In the genomic region with DNA sequence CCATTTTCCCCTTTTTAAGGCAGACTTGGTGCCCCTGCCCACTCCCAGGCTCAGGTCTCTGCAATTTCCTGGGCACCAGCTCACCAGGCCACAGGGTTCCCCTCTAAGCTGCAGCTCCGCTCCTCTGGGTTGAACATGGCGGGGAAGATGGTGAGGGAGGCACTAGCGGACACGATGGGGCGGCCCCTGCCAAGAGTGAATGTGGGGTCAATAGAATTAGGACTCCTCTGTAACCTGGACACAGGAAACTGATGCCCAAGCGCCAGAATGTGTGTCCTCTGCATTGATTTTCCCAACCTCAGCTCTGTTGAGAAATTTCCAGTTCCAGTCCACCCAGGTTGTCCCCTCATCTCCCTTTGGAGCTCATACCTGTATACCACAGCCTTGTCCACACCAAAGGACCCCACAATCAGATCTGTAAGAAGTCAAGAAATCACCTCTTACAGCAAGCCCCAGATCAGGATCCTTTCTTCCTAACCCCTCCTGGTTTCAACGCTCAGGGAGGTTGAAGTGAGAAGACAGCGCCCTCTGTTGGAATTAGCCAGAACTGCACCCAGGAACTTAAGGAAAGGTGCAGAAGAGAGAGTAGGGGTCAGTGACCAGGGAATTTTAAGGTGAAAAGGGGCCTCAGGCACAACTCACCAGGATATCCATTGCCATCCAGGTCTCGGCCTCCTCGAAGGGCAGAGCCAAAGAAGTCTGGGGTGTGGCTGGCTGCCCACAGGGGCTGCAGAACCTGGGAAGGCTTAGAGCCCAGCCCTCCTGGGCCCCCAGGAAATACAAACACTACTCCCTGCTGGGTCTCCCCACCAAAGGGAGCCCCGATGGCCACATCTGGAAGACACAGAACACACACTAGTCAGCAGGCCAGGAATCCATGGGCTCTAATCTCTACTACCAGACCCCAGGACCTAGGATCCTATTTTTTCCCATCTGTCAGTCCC, we compare ENCODE assay signal across 8 cellular contexts. TPM values are rescaled to one million over a fixed set of nuclear protein-coding genes. Genes with fewer than 3 reads are reported as not detected.
A peak's percentile ranks its signal among the peaks of the same experiment; 100 is the strongest.
DNase-seq lines count a peak whose midpoint lies in the region; ATAC-seq and TF ChIP-seq lines count a peak whose summit lies in the region.

No MANE protein-coding gene starts in this region.

- no peaks in the 10 kb centered on the region for H3K9me3 ChIP-seq in effector memory CD4-positive, alpha-beta T cell (ENCODE audit: control insufficient read depth, low read length)
- no peaks in the 10 kb centered on the region for H3K9me3 ChIP-seq in uterus

- intact Hi-C loops in uterus (cut with DNase I; ENCODE audit: low total_unique reads), result no loop called here

- DNase-seq in NCI-H2227 (lab: John Stamatoyannopoulos, UW; ENCODE audit: unreplicated experiment), result peak; percentile 65
- DNase-seq in NCI-H2227 treated with DMSO at 0.1 percent for 48 hours (lab: John Stamatoyannopoulos, UW), result no peak
- peak; percentile 59 for DNase-seq in NCI-H1092 (lab: John Stamatoyannopoulos, UW)
- DNase-seq in activated CD4-positive, alpha-beta T cell treated with anti-CD3 and anti-CD28 coated beads, Interleukin-2, amount 10 ng/mL, durations not matched to agents 7 days and 5 days, result peak; percentile 66
- DNase-seq in effector memory CD4-positive, alpha-beta T cell, result peak; percentile 45 to 60 (median 50)
- no peak for DNase-seq in natural killer cell treated with Interleukin-12 subunit alpha and Interleukin-12 subunit beta and Interleukin-15 and Interleukin-18, amount 100 ng/mL, for 72 hours (ENCODE audit: low spot score)
- peak; percentile 53 to 72 for DNase-seq in uterus
- DNase-seq in globus pallidus (ENCODE audit: low spot score), result no peak

- peak; percentile 60 to 94 (median 78) for TF ChIP-seq CTCF in uterus (IDR thresholded peaks at IDR 0.05)

- peak overlapping the region; percentile 40 for H3K27ac ChIP-seq in effector memory CD4-positive, alpha-beta T cell (ENCODE audit: insufficient read depth, low read length, poor library complexity, severe bottlenecking)
- peak overlapping the region; percentile 31 to 61 for H3K27ac ChIP-seq in uterus

- peaks cover 12% of the 10 kb centered on the region for H3K4me1 ChIP-seq in effector memory CD4-positive, alpha-beta T cell (ENCODE audit: control insufficient read depth, insufficient read depth, low read length, poor library complexity, severe bottlenecking)
- no peaks in the 10 kb centered on the region for H3K4me1 ChIP-seq in uterus

- H3K4me3 Mint-ChIP-seq in activated CD4-positive, alpha-beta T cell treated with anti-CD3 and anti-CD28 coated beads, Interleukin-2, amount 10 ng/mL, durations not matched to agents 7 days and 5 days, result no peak overlapping the region
- no peak overlapping the region for H3K4me3 Mint-ChIP-seq in natural killer cell treated with Interleukin-12 subunit alpha and Interleukin-12 subunit beta and Interleukin-15 and Interleukin-18, amount 100 ng/mL, for 72 hours

- H3K36me3 ChIP-seq in effector memory CD4-positive, alpha-beta T cell (ENCODE audit: control insufficient read depth, insufficient read depth, low read length), result peaks cover 98% of the 10 kb centered on the region
- no peaks in the 10 kb centered on the region for H3K36me3 ChIP-seq in uterus

- no peak for ATAC-seq in natural killer cell treated with Interleukin-12 subunit alpha and Interleukin-12 subunit beta and Interleukin-15 and Interleukin-18, amount 100 ng/mL, for 72 hours

- H3K27ac Mint-ChIP-seq in activated CD4-positive, alpha-beta T cell treated with anti-CD3 and anti-CD28 coated beads, Interleukin-2, amount 10 ng/mL, durations not matched to agents 7 days and 5 days, result peak overlapping the region; percentile 42
- H3K27ac Mint-ChIP-seq in natural killer cell treated with Interleukin-12 subunit alpha and Interleukin-12 subunit beta and Interleukin-15 and Interleukin-18, amount 100 ng/mL, for 72 hours, result peak overlapping the region; percentile 1 to 73

- peaks cover 27% of the 10 kb centered on the region for H3K4me1 Mint-ChIP-seq in activated CD4-positive, alpha-beta T cell treated with anti-CD3 and anti-CD28 coated beads, Interleukin-2, amount 10 ng/mL, durations not matched to agents 7 days and 5 days
- peaks cover 14 to 20% of the 10 kb centered on the region in 2 donors for H3K4me1 Mint-ChIP-seq in natural killer cell treated with Interleukin-12 subunit alpha and Interleukin-12 subunit beta and Interleukin-15 and Interleukin-18, amount 100 ng/mL, for 72 hours (ENCODE audit: low read depth in 2 of 2)

- no peaks in the 10 kb centered on the region for H3K9me3 Mint-ChIP-seq in activated CD4-positive, alpha-beta T cell treated with anti-CD3 and anti-CD28 coated beads, Interleukin-2, amount 10 ng/mL, durations not matched to agents 7 days and 5 days
- no peaks in the 10 kb centered on the region for H3K9me3 Mint-ChIP-seq in natural killer cell treated with Interleukin-12 subunit alpha and Interleukin-12 subunit beta and Interleukin-15 and Interleukin-18, amount 100 ng/mL, for 72 hours

- H3K36me3 Mint-ChIP-seq in activated CD4-positive, alpha-beta T cell treated with anti-CD3 and anti-CD28 coated beads, Interleukin-2, amount 10 ng/mL, durations not matched to agents 7 days and 5 days (ENCODE audit: low read depth), result peaks cover 74% of the 10 kb centered on the region
- peaks cover 25% of the 10 kb centered on the region for H3K36me3 Mint-ChIP-seq in natural killer cell treated with Interleukin-12 subunit alpha and Interleukin-12 subunit beta and Interleukin-15 and Interleukin-18, amount 100 ng/mL, for 72 hours

- H3K27me3 Mint-ChIP-seq in activated CD4-positive, alpha-beta T cell treated with anti-CD3 and anti-CD28 coated beads, Interleukin-2, amount 10 ng/mL, durations not matched to agents 7 days and 5 days, result no peaks in the 10 kb centered on the region
- no peaks in the 10 kb centered on the region for H3K27me3 Mint-ChIP-seq in natural killer cell treated with Interleukin-12 subunit alpha and Interleukin-12 subunit beta and Interleukin-15 and Interleukin-18, amount 100 ng/mL, for 72 hours

- CTCF ChIA-PET in activated CD4-positive, alpha-beta T cell treated with anti-CD3 and anti-CD28 coated beads, Interleukin-2, amount 10 ng/mL, durations not matched to agents 7 days and 5 days (lab: Charles Lee), result interaction anchor here (0.6 to 10.2 kb wide), 12 partner anchors 9 to 118 kb away, joined by 3 to 115 read pairs (median 4); no protein-coding TSS in a partner anchor

- no peaks in the 10 kb centered on the region for H3K27me3 ChIP-seq in effector memory CD4-positive, alpha-beta T cell (replicated peaks; ENCODE audit: control insufficient read depth, insufficient read depth, low read length, poor library complexity, severe bottlenecking)
- H3K27me3 ChIP-seq in uterus, result no peaks in the 10 kb centered on the region

- H3K4me3 ChIP-seq in effector memory CD4-positive, alpha-beta T cell (ENCODE audit: insufficient read depth, low read depth, low read length, poor library complexity, severe bottlenecking), result no peak overlapping the region
- H3K4me3 ChIP-seq in uterus, result no peak overlapping the region

- TF ChIP-seq POLR2A in uterus (IDR thresholded peaks at IDR 0.05), result no peak

- POLR2A ChIA-PET in activated CD4-positive, alpha-beta T cell treated with anti-CD3 and anti-CD28 coated beads, Interleukin-2, amount 10 ng/mL, durations not matched to agents 7 days and 5 days (lab: Charles Lee), result interaction anchor here (0.9 kb wide), 1 partner anchor 9 kb away, joined by 3 read pairs; no protein-coding TSS in a partner anchor

RNA-seq across cellular contexts. Expression of gene ITGA5, which starts 14.7 kb away (rescaled TPM):
- total RNA-seq in activated CD4-positive, alpha-beta T cell treated with anti-CD3 and anti-CD28 coated beads, Interleukin-2, amount 10 ng/mL, durations not matched to agents 7 days and 5 days, result 10 to 100 TPM; 83.5 to 88.7 TPM
- 10 to 100 TPM; 31.8 to 32.1 TPM for total RNA-seq in natural killer cell treated with Interleukin-12 subunit alpha and Interleukin-12 subunit beta and Interleukin-15 and Interleukin-18, amount 100 ng/mL, for 72 hours
- 100 to 1,000 TPM in 2 of 4 donors, 10 to 100 TPM in 2; 69.7 to 223 (median 99.4) TPM for total RNA-seq in uterus

RNA-seq across cellular contexts. Expression of gene ZNF385A, which starts 19.8 kb away (rescaled TPM):
- total RNA-seq in activated CD4-positive, alpha-beta T cell treated with anti-CD3 and anti-CD28 coated beads, Interleukin-2, amount 10 ng/mL, durations not matched to agents 7 days and 5 days, result 1 to 10 TPM in 1 of 2 experiments, under 1 TPM in 1; 0.48 to 1.3 TPM
- total RNA-seq in natural killer cell treated with Interleukin-12 subunit alpha and Interleukin-12 subunit beta and Interleukin-15 and Interleukin-18, amount 100 ng/mL, for 72 hours, result 1 to 10 TPM; 1.1 to 1.5 TPM
- total RNA-seq in uterus, result 10 to 100 TPM in 1 of 4 donors, 1 to 10 TPM in 1, under 1 TPM in 2; 0.26 to 16.9 (median 3.2) TPM

RNA-seq across cellular contexts. Expression of gene GPR84, which starts 40.0 kb away (rescaled TPM):
- under 1 TPM; 0.15 to 0.33 TPM for total RNA-seq in activated CD4-positive, alpha-beta T cell treated with anti-CD3 and anti-CD28 coated beads, Interleukin-2, amount 10 ng/mL, durations not matched to agents 7 days and 5 days
- total RNA-seq in natural killer cell treated with Interleukin-12 subunit alpha and Interleukin-12 subunit beta and Interleukin-15 and Interleukin-18, amount 100 ng/mL, for 72 hours, result 10 to 100 TPM; 23.5 to 91.5 TPM
- under 1 TPM in 2 of 4 donors, not detected in 2; 0.21 to 0.27 TPM for total RNA-seq in uterus

Comparison
In these comparisons a context has a peak if more than half of its experiments do, and no peak if none do; other contexts are left out.
1. DNase-seq: peak in NCI-H2227 (single experiment), NCI-H1092 (single experiment), activated CD4-positive, alpha-beta T cell treated with anti-CD3 and anti-CD28 coated beads, Interleukin-2, amount 10 ng/mL, durations not matched to agents 7 days and 5 days (single experiment), effector memory CD4-positive, alpha-beta T cell (3 of 3) and uterus (2 of 2); none in NCI-H2227 treated with DMSO at 0.1 percent for 48 hours (single experiment), natural killer cell treated with Interleukin-12 subunit alpha and Interleukin-12 subunit beta and Interleukin-15 and Interleukin-18, amount 100 ng/mL, for 72 hours (single experiment) and globus pallidus (single experiment).
2. RNA of gene GPR84, which starts 40.0 kb away (total RNA-seq): 23.5 to 91.5 TPM in natural killer cell treated with Interleukin-12 subunit alpha and Interleukin-12 subunit beta and Interleukin-15 and Interleukin-18, amount 100 ng/mL, for 72 hours; 0.15 to 0.33 TPM in activated CD4-positive, alpha-beta T cell treated with anti-CD3 and anti-CD28 coated beads, Interleukin-2, amount 10 ng/mL, durations not matched to agents 7 days and 5 days and 0.21 to 0.27 TPM in uterus; every median in the first group is over 10 times any median in the second.